In the genomic region with DNA sequence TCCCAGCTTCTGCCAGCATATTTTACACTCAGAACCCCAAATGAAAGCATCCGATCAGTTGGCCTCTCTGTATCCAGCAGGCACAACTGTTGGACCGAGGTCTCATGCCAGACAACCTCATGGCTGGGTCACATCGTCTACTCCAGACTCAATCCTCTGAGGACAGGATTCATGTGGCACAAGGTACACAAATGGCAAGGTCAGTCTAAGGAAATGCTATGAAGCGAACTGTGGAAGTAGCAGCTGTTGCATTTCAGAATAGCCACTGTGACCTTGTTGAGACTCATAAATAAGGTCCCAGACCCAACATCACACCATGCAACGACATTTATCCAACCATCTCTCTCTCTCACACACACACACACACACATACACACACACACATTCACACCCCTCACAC, we compare ENCODE assay signal across 18 cellular contexts. TPM values are rescaled to one million over a fixed set of nuclear protein-coding genes. Genes with fewer than 3 reads are reported as not detected.
A peak's percentile ranks its signal among the peaks of the same experiment; 100 is the strongest.
DNase-seq lines count a peak whose midpoint lies in the region; ATAC-seq, FAIRE-seq and TF ChIP-seq lines count a peak whose summit lies in the region.
"Had no signal": no experiment of that assay in that cellular context is flagged by ENCODE, and none has a peak within 500 bp of the region (broad histone marks: within the 10 kb centered on the region; RNA-seq: fewer than 3 reads in every experiment).

No MANE protein-coding gene starts in this region.

- no peak overlapping the region for H4K8ac ChIP-seq in H1 (ENCODE audit: extremely low read depth, insufficient read depth, low read length)

- no peaks in the 10 kb centered on the region for H3K9me3 ChIP-seq in H1 (ENCODE audit: insufficient read depth in 2 of 2, low read depth in 1 of 2, low read length in 1 of 2)
- no peaks in the 10 kb centered on the region for H3K9me3 ChIP-seq in psoas muscle
- H3K9me3 ChIP-seq in upper lobe of right lung, result no peaks in the 10 kb centered on the region
- H3K9me3 ChIP-seq: BLaER1, Caco-2 had no signal

- H3K9me3 Mint-ChIP-seq in GM23338, result no peaks in the 10 kb centered on the region
- no peaks in the 10 kb centered on the region for H3K9me3 Mint-ChIP-seq in neural crest cell

- intact Hi-C loops in psoas muscle (cut with DNase I) (loop anchor here in 1 of 2 donors (5.0 kb wide), 1 partner anchor 139 kb away; no protein-coding TSS in a partner anchor), upper lobe of right lung (cut with DNase I) (no loop called here)

- H3K56ac ChIP-seq in H1 (replicated peaks; ENCODE audit: insufficient read length, low read depth, low read length), result no peak overlapping the region

- H3K36me3 Mint-ChIP-seq in GM23338 (ENCODE audit: low read depth), result no peaks in the 10 kb centered on the region; the same call in 2 of the 3 replicates
- H3K36me3 Mint-ChIP-seq in neural crest cell (ENCODE audit: low read depth), result no peaks in the 10 kb centered on the region
- H3K36me3 Mint-ChIP-seq: CD8-positive, alpha-beta memory T cell had no signal

- H3K4ac ChIP-seq in H1 (replicated peaks; ENCODE audit: insufficient read length, low read depth, low read length), result no peak overlapping the region

- peak overlapping the region; percentile 18 for H2BK12ac ChIP-seq in H1 (ENCODE audit: low read depth, low read length)

- peak overlapping the region; percentile 3 for H2AK5ac ChIP-seq in H1 (ENCODE audit: low read depth, low read length)

- H4K91ac ChIP-seq in H1 (replicated peaks; ENCODE audit: insufficient read length, low read length), result peak overlapping the region; percentile 75

- H3K4me3 Mint-ChIP-seq in GM23338 (no peak overlapping the region; the same call in 2 of the 3 replicates), neural crest cell (no peak overlapping the region)
- H3K4me3 Mint-ChIP-seq: CD8-positive, alpha-beta memory T cell had no signal

- no peaks in the 10 kb centered on the region for H3K79me1 ChIP-seq in H1 (ENCODE audit: low read depth, low read length)

- H3K4me3 ChIP-seq in GM23338 (no peak overlapping the region), H1 (ENCODE audit: extremely low read depth in 1 of 4, insufficient read depth in 2 of 4, low read depth in 3 of 4, low read length in 4 of 4) (no peak overlapping the region), psoas muscle (no peak overlapping the region), upper lobe of right lung (no peak overlapping the region)
- H3K4me3 ChIP-seq: BLaER1 had no signal

- peaks cover 55% of the 10 kb centered on the region for H3K4me1 ChIP-seq in GM23338 (ENCODE audit: insufficient read depth)
- H3K4me1 ChIP-seq in H1 (replicated peaks in 1 of 4; ENCODE audit: control insufficient read depth in 3 of 4, insufficient read depth in 4 of 4, low read length in 3 of 4), result peaks cover 13 to 33% (median 27%) of the 10 kb centered on the region in 4 experiments
- H3K4me1 ChIP-seq in psoas muscle, result peaks cover 14% of the 10 kb centered on the region
- H3K4me1 ChIP-seq in upper lobe of right lung, result no peaks in the 10 kb centered on the region
- H3K4me1 ChIP-seq: BLaER1 had no signal

- no peak for TF ChIP-seq RAD21 in H1 (IDR thresholded peaks at IDR 0.05 in 1 of 2, conservative IDR thresholded peaks at IDR 0.05 in 1 of 2; ENCODE audit: low read depth in 2 of 2, low read length in 2 of 2)

- H4K5ac ChIP-seq in H1 (ENCODE audit: insufficient read length, low read depth, low read length), result no peak overlapping the region

- CTCF ChIA-PET in H1 (lab: Charles Lee; ENCODE audit: partially characterized antibody), result interaction anchor here (0.6 to 3.4 kb wide), 5 partner anchors 9 to 166 kb away, joined by 3 to 13 read pairs (median 6); no protein-coding TSS in a partner anchor

- H2BK15ac ChIP-seq in H1 (ENCODE audit: low read length), result 0 out of 2 replicates have a peak overlapping the region, but pooled peaks have one; percentile 3

- POLR2A ChIA-PET in H1 (lab: Charles Lee; ENCODE audit: partially characterized antibody), result interaction anchor here (0.6 to 1.0 kb wide), 6 partner anchors 10 to 1989 kb away, joined by 3 to 4 read pairs (median 3); no protein-coding TSS in a partner anchor

- H3K9ac ChIP-seq in H1 (replicated peaks in 1 of 4; ENCODE audit: extremely low read depth in 1 of 4, low read depth in 3 of 4, low read length in 3 of 4), result no peak overlapping the region
- H3K9ac ChIP-seq: BLaER1 had no signal

- H3K36me3 ChIP-seq in GM23338 (ENCODE audit: insufficient read depth) (no peaks in the 10 kb centered on the region), H1 (ENCODE audit: control insufficient read depth in 2 of 4, insufficient read depth in 4 of 4, low read length in 3 of 4) (no peaks in the 10 kb centered on the region), psoas muscle (ENCODE audit: insufficient read depth in 1 of 2, low read depth in 1 of 2) (no peaks in the 10 kb centered on the region), upper lobe of right lung (no peaks in the 10 kb centered on the region)
- H3K36me3 ChIP-seq: BLaER1 had no signal

- H4K20me1 ChIP-seq in GM23338 (replicated peaks; ENCODE audit: insufficient read depth) (no peaks in the 10 kb centered on the region), H1 (replicated peaks in 1 of 2; ENCODE audit: control insufficient read depth in 1 of 2, insufficient read depth in 2 of 2, low read length in 2 of 2) (no peaks in the 10 kb centered on the region)
- H4K20me1 ChIP-seq: BLaER1 had no signal

- no peak overlapping the region for H3K18ac ChIP-seq in H1 (ENCODE audit: extremely low read depth, low read length)

- H3K27me3 Mint-ChIP-seq in GM23338 (ENCODE audit: insufficient read depth, low read depth, poor library complexity) (peaks cover 24% of the 10 kb centered on the region), neural crest cell (ENCODE audit: low read depth) (no peaks in the 10 kb centered on the region)

- no peaks in the 10 kb centered on the region for H3K9me2 ChIP-seq in GM23338 (ENCODE audit: insufficient read depth)

- H3K79me2 ChIP-seq in GM23338 (replicated peaks; ENCODE audit: insufficient read depth) (0 out of 2 replicates have a peak, but pooled peaks cover 4% of the 10 kb centered on the region), H1 (ENCODE audit: control insufficient read depth in 1 of 2, insufficient read depth in 2 of 2, low read length in 2 of 2) (no peaks in the 10 kb centered on the region; a peak in 1 of 4 replicates)

- H3K4me2 ChIP-seq in GM23338, result peak overlapping the region; percentile 61
- H3K4me2 ChIP-seq in H1 (ENCODE audit: insufficient read depth in 1 of 2, low read depth in 2 of 2, low read length in 2 of 2), result no peak overlapping the region
- H3K4me2 ChIP-seq: BLaER1 had no signal

- H3K23ac ChIP-seq in H1 (ENCODE audit: insufficient read length), result no peak overlapping the region

- no peak overlapping the region for H3K14ac ChIP-seq in H1 (ENCODE audit: insufficient read length)

- H3K27ac ChIP-seq in GM23338 (ENCODE audit: low read depth), result no peak overlapping the region
- no peak overlapping the region for H3K27ac ChIP-seq in H1 (ENCODE audit: low read depth, low read length)
- peak overlapping the region; percentile 50 for H3K27ac ChIP-seq in psoas muscle
- no peak overlapping the region for H3K27ac ChIP-seq in upper lobe of right lung
- H3K27ac ChIP-seq: 22Rv1, BLaER1, HL-60 had no signal

- DNase-seq in GM23338 (ENCODE audit: low spot score) (no peak), H1 (ENCODE audit: low read depth in 1 of 2, low spot score in 2 of 2) (no peak), neural crest cell (ENCODE audit: low read depth, low spot score) (no peak), psoas muscle (no peak), upper lobe of right lung (no peak), EL (no peak)
- DNase-seq: AML-193; Caco-2; CD8-positive, alpha-beta memory T cell; DND-41; GF-D8 had no signal

- peak overlapping the region; percentile 27 for H2BK120ac ChIP-seq in H1 (replicated peaks; ENCODE audit: low read depth, low read length)

- peaks cover 40% of the 10 kb centered on the region for H3K27me3 ChIP-seq in GM23338 (ENCODE audit: insufficient read depth)
- peaks cover 0 to 3% (median 0%) of the 10 kb centered on the region in 4 experiments; a peak in 3 of 7 replicates for H3K27me3 ChIP-seq in H1 (replicated peaks in 1 of 4; ENCODE audit: control insufficient read depth in 3 of 4, extremely low read depth in 1 of 4, insufficient read depth in 3 of 4, low read length in 3 of 4)
- H3K27me3 ChIP-seq in psoas muscle (ENCODE audit: insufficient read depth in 3 of 3, low read length in 2 of 3), result no peaks in the 10 kb centered on the region
- H3K27me3 ChIP-seq in upper lobe of right lung, result no peaks in the 10 kb centered on the region

- TF ChIP-seq POLR2A in H1 (IDR thresholded peaks at IDR 0.05; ENCODE audit: control extremely low read depth in 1 of 2, low read depth in 2 of 2, low read length in 2 of 2), result no peak

- no peak for TF ChIP-seq CTCF in GM23338 (conservative IDR thresholded peaks at IDR 0.05; ENCODE audit: low read depth in 2 of 2)
- TF ChIP-seq CTCF in H1 (IDR thresholded peaks at IDR 0.05; ENCODE audit: control extremely low read depth in 1 of 3, insufficient read depth in 1 of 3, low read depth in 1 of 3, low read length in 3 of 3), result no peak
- no peak for TF ChIP-seq CTCF in neural crest cell (conservative IDR thresholded peaks at IDR 0.05)
- TF ChIP-seq CTCF in psoas muscle (IDR thresholded peaks at IDR 0.05), result no peak
- TF ChIP-seq CTCF in upper lobe of right lung (IDR thresholded peaks at IDR 0.05), result no peak

- FAIRE-seq in H1 (lab: Jason Lieb, UNC), result no peak
- FAIRE-seq: H54 had no signal

- H2BK20ac ChIP-seq in H1 (ENCODE audit: low read length), result 0 out of 2 replicates have a peak overlapping the region, but pooled peaks have one; percentile 28

- H3K4me1 Mint-ChIP-seq in GM23338 (peaks cover 65% of the 10 kb centered on the region), neural crest cell (peaks cover 60% of the 10 kb centered on the region)

- WGBS in H1 (ENCODE audit: extremely low coverage in 1 of 2, insufficient coverage in 1 of 2, insufficient read length in 1 of 2, insufficient replicate concordance in 2 of 2, low coverage in 1 of 2, low lambda C conversion rate in 2 of 2, missing lambda C conversion rate in 1 of 2), 2 experiments, result 89% methylated on average over 5 of the region's 5 CpGs; no CpG with 5 or more reads in 1 of the 2 experiments
- WGBS in psoas muscle, 3 donors, result 22 to 41% (median 32%) methylated on average over 5 of the region's 5 CpGs

- H2AFZ ChIP-seq in GM23338 (no peak overlapping the region), H1 (ENCODE audit: low read length) (no peak overlapping the region)

- ATAC-seq in GM23338, result no peak
- peak; percentile 27 to 68 (median 42) for ATAC-seq in psoas muscle
- no peak for ATAC-seq in upper lobe of right lung
- ATAC-seq in HG03565 (IDR thresholded peaks at IDR 0.05; ENCODE audit: unreplicated experiment), result no peak
- no peak for ATAC-seq in HG03196 (IDR thresholded peaks at IDR 0.05; ENCODE audit: unreplicated experiment)

- no peak overlapping the region for H2BK5ac ChIP-seq in H1 (ENCODE audit: low read depth, low read length)

- peaks cover 21% of the 10 kb centered on the region for H3F3A ChIP-seq in GM23338 (replicated peaks; ENCODE audit: low read depth)

- no peak for TF ChIP-seq EP300 in H1 (IDR thresholded peaks at IDR 0.05; ENCODE audit: borderline replicate concordance in 1 of 2, low read depth in 2 of 2, low read length in 2 of 2)

- H3K27ac Mint-ChIP-seq in GM23338 (no peak overlapping the region), neural crest cell (ENCODE audit: unreplicated experiment) (peak overlapping the region; percentile 40)
- H3K27ac Mint-ChIP-seq: CD8-positive, alpha-beta memory T cell had no signal

- no peaks in the 10 kb centered on the region; the same call in 1 of the 2 replicates for H3K23me2 ChIP-seq in H1 (ENCODE audit: low read depth, low read length)

RNA-seq across cellular contexts. Expression of a gene that starts 7.1 kb away (rescaled TPM):
- 404 and 435 TPM in 2 replicates for total RNA-seq in GM23338 (2014; rRNA removed; shearing (Covaris generic))
- polyA plus RNA-seq in GM23338 (2016; fragmentation: Nextera tagmentation; extraction: Ambion mirVana), result 164 and 188 TPM in 2 replicates
- 246 TPM in 2 replicates for total RNA-seq in H1 (2021; fragmentation: NEBNext Ultra II Directional; extraction: Animal tissue kit (Norgen Biotek cat#: 25700))
- 176 and 280 TPM in 2 replicates for polyA plus RNA-seq in H1 (2011; rRNA removed)
- polyA plus RNA-seq in H1 (2011; cell fraction: cytosol; rRNA removed), result 156 TPM
- 238 TPM for polyA plus RNA-seq in H1 (2011; cell fraction: nucleus; rRNA removed)
- 145 to 162 TPM (median 157 TPM) in 4 replicates for polyA plus RNA-seq in H1 (2012, experiment 1 of 2)
- polyA plus RNA-seq in H1 (2012, experiment 2 of 2), result 136 TPM
- 295 TPM for polyA plus RNA-seq in H1 (2013, experiment 1 of 2)
- polyA plus RNA-seq in H1 (2013, experiment 2 of 2), result 302 TPM
- polyA minus RNA-seq in H1 (2011; rRNA and poly(A)+ RNA removed), result 158 and 159 TPM in 2 replicates
- polyA minus RNA-seq in H1 (2011; cell fraction: cytosol; rRNA and poly(A)+ RNA removed), result 315 TPM
- polyA minus RNA-seq in H1 (2011; cell fraction: nucleus; rRNA and poly(A)+ RNA removed), result 207 TPM
- 89.1 and 91.0 TPM in 2 replicates for total RNA-seq in neural crest cell
- 10 to 100 TPM in 2 of 4 donors, 1 to 10 TPM in 2; 4.1 to 32.1 (median 9.9) TPM for total RNA-seq in psoas muscle
- polyA plus RNA-seq in psoas muscle, result 10 to 100 TPM in 1 of 3 donors, 1 to 10 TPM in 2; 1.8 to 14.4 (median 3.7) TPM
- 13.6 TPM for total RNA-seq in upper lobe of right lung
- polyA plus RNA-seq: CD8-positive, alpha-beta memory T cell had no signal

RNA-seq across cellular contexts. Expression of a gene that starts 46.5 kb away (rescaled TPM):
- total RNA-seq in GM23338 (2014; rRNA removed; shearing (Covaris generic)), result 0.03 TPM in 1 of 2 replicates, not detected in the other
- polyA plus RNA-seq in GM23338 (2016; fragmentation: Nextera tagmentation; extraction: Ambion mirVana) (0.07 and 0.08 TPM in 2 replicates), H1 (2011; rRNA removed) (0.02 TPM in 1 of 2 replicates, not detected in the other), psoas muscle (under 1 TPM in 1 of 3 donors, not detected in 2; 0.03 TPM)
- not detected in 2 replicates for total RNA-seq in H1 (2021; fragmentation: NEBNext Ultra II Directional; extraction: Animal tissue kit (Norgen Biotek cat#: 25700))
- not detected for polyA plus RNA-seq in H1 (2011; cell fraction: cytosol; rRNA removed)
- not detected for polyA plus RNA-seq in H1 (2011; cell fraction: nucleus; rRNA removed)
- not detected in 4 replicates for polyA plus RNA-seq in H1 (2012, experiment 1 of 2)
- polyA plus RNA-seq in H1 (2012, experiment 2 of 2), result not detected
- not detected for polyA plus RNA-seq in H1 (2013, experiment 1 of 2)
- polyA plus RNA-seq in H1 (2013, experiment 2 of 2), result not detected
- not detected in 2 replicates for polyA minus RNA-seq in H1 (2011; rRNA and poly(A)+ RNA removed)
- not detected for polyA minus RNA-seq in H1 (2011; cell fraction: cytosol; rRNA and poly(A)+ RNA removed)
- polyA minus RNA-seq in H1 (2011; cell fraction: nucleus; rRNA and poly(A)+ RNA removed), result not detected
- total RNA-seq in neural crest cell (0.07 and 0.34 TPM in 2 replicates), psoas muscle (under 1 TPM in 1 of 4 donors, not detected in 3; 0.06 TPM), upper lobe of right lung (not detected)
- total RNA-seq: A673; CD8-positive, alpha-beta memory T cell had no signal
- polyA plus RNA-seq: CD8-positive, alpha-beta memory T cell had no signal

Comparison
In these comparisons a context has a peak if more than half of its experiments do, and no peak if none do; other contexts are left out.
1. ATAC-seq: peak in psoas muscle (4 of 4); none in GM23338 (single experiment), upper lobe of right lung (single experiment), HG03565 (single experiment) and HG03196 (single experiment).